Comparison of ENCODE assay signal across 14 cellular contexts in genomic region chr16:27829975-27830374, GRCh38.
DNase-seq lines count a peak whose midpoint lies in the region; ATAC-seq and TF ChIP-seq lines count a peak whose summit lies in the region.
"Had no signal": no experiment of that assay in that cellular context is flagged by ENCODE, and none has a peak within 500 bp of the region (broad histone marks: within the 10 kb centered on the region; RNA-seq: fewer than 3 reads in every experiment).

No MANE protein-coding gene starts in this region.

- intact Hi-C loops in sciatic nerve (cut with DNase I): no loop called here

- H3K36me3 ChIP-seq in HEK293 (ENCODE audit: control insufficient read depth in 2 of 2, insufficient read depth in 1 of 2, low read length in 2 of 2): no peaks in the 10 kb centered on the region

- ATAC-seq in sciatic nerve: no peak
- ATAC-seq in GM18907 (IDR thresholded peaks at IDR 0.05; ENCODE audit: unreplicated experiment): no peak
- ATAC-seq: GM23338 had no signal

- no peak for TF ChIP-seq CTCF in HEK293 (tag by site-specific recombination; IDR thresholded peaks at IDR 0.05)

- DNase-seq in sciatic nerve (ENCODE audit: low spot score): peak; percentile 31
- no peak for DNase-seq in activated naive CD4-positive, alpha-beta T cell (lab: John Stamatoyannopoulos, UW)
- no peak for DNase-seq in SHP77 (lab: John Stamatoyannopoulos, UW)
- no peak for DNase-seq in stimulated activated CD8-positive, alpha-beta memory T cell treated with anti-CD3 and anti-CD28 coated beads, Interleukin-4, amount 100 ng/mL, for 48 hours
- DNase-seq: C1 segment of cervical spinal cord; Caco-2; CD4-positive, alpha-beta T cell; HCEC 1CT; HFFc6; IMR-90 had no signal

- H3K27ac ChIP-seq in HEK293 (ENCODE audit: extremely low read depth, low read depth, low read length): no peak overlapping the region

- POLR2A ChIA-PET in HEK293 (lab: Yijun Ruan, JAX): no interaction called here

- H3K4me1 ChIP-seq in HEK293 (ENCODE audit: control insufficient read depth, insufficient read depth, low read length): no peaks in the 10 kb centered on the region
- H3K4me1 ChIP-seq: Caco-2 had no signal

- H3K4me3 ChIP-seq in HEK293 (ENCODE audit: low read depth, low read length): no peak overlapping the region
- peak overlapping the region; percentile 20; the same call in 1 of the 2 replicates for H3K4me3 ChIP-seq in iPS-18c (ENCODE audit: insufficient read depth, low read depth, low read length)
- H3K4me3 ChIP-seq: GM23338 had no signal

- CTCF ChIA-PET in HEK293 (lab: Yijun Ruan, JAX): interaction anchor here (1.0 kb wide), 1 partner anchor 190 kb away, joined by 3 read pairs; no protein-coding TSS in a partner anchor

- H3K9me3 ChIP-seq in HEK293 (ENCODE audit: control insufficient read depth, insufficient read depth, low read depth, low read length) (no peaks in the 10 kb centered on the region; the same call in 1 of the 2 replicates), iPS-18c (ENCODE audit: control insufficient read depth, insufficient read depth, low read length) (peaks cover 4% of the 10 kb centered on the region)
- H3K9me3 ChIP-seq: Caco-2 had no signal

TF ChIP-seq in HEK293, 187 proteins besides CTCF, POLR2A, EP300 and RAD21:
- no peak for TF ChIP-seq GLI4 (tag by site-specific recombination; IDR thresholded peaks at IDR 0.05)
- no peak for TF ChIP-seq ZNF174 (tag by site-specific recombination; IDR thresholded peaks at IDR 0.05)
- no peak for TF ChIP-seq ZNF558 (tag by site-specific recombination; IDR thresholded peaks at IDR 0.05)
- TF ChIP-seq ZNF707 (tag by site-specific recombination; IDR thresholded peaks at IDR 0.05): peak; percentile 93
